13 cellular contexts compared by ENCODE assay signal in the genomic region with DNA sequence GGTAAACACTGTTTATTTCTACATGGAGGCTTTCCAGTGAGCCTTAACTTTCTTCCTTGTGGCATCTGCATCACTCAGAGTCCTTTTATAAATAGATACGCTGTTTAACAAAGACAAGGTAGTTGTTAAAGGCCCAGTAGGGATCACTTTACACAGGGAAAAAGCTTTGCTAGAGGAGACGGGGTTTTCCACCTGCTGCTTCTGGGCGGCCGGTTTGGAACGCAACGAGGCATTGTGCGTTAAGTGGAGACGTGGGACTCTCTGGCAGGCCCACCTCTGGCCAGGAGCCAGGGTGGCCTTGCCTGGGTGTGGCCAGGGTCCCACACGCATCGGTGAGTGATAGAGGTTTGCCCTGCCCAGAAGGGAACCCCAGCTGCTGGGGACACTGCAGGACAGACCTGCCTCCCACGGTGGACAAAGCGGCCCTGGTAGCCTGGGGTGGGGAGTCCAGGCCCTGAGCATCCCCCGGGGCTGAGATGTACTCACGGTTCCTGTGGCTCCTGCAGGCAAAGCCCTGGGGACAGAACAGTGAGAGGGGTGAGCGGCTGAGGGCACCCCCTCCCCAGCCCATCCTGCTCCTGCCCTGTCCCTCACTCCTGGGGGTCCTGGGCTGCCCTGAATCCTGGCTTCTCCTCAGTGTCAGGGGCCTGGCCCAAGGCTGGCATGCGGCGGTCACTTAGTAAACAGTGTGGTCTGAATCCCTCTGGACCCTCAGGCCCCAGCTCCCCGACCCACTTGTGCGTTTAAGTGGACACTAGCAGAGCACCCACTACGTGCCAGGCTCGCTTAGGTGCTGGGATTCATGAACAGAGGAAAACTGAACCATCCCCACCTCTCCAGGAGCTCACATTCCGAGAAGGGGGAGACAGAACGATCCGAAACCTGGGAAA.
DNase-seq lines count a peak whose midpoint lies in the region; ATAC-seq and TF ChIP-seq lines count a peak whose summit lies in the region.
"Had no signal": no experiment of that assay in that cellular context is flagged by ENCODE, and none has a peak within 500 bp of the region (broad histone marks: within the 10 kb centered on the region; RNA-seq: fewer than 3 reads in every experiment).

No MANE protein-coding gene starts in this region.

- no peak overlapping the region for H3K4me3 Mint-ChIP-seq in stimulated activated naive B cell treated with anti-CD40 and anti-IgM and Interleukin-4, amounts not matched to agents 10 μg/mL and 1 μg/mL and 100 μg/mL, for 72 hours

- H3K9me3 Mint-ChIP-seq in stimulated activated naive B cell treated with anti-CD40 and anti-IgM and Interleukin-4, amounts not matched to agents 10 μg/mL and 1 μg/mL and 100 μg/mL, for 72 hours = no peaks in the 10 kb centered on the region

- peak overlapping the region; percentile 67 for H3K27ac Mint-ChIP-seq in stimulated activated naive B cell treated with anti-CD40 and anti-IgM and Interleukin-4, amounts not matched to agents 10 μg/mL and 1 μg/mL and 100 μg/mL, for 72 hours

- peak overlapping the region; percentile 72 for H3K27ac ChIP-seq in VCaP
- H3K27ac ChIP-seq: neutrophil, WERI-Rb-1 had no signal

- TF ChIP-seq CTCF in VCaP (conservative IDR thresholded peaks at IDR 0.05) = no peak

- peaks cover 4 to 14% of the 10 kb centered on the region in 2 donors for H3K27me3 Mint-ChIP-seq in stimulated activated naive B cell treated with anti-CD40 and anti-IgM and Interleukin-4, amounts not matched to agents 10 μg/mL and 1 μg/mL and 100 μg/mL, for 72 hours

- no peaks in the 10 kb centered on the region for H3K36me3 Mint-ChIP-seq in stimulated activated naive B cell treated with anti-CD40 and anti-IgM and Interleukin-4, amounts not matched to agents 10 μg/mL and 1 μg/mL and 100 μg/mL, for 72 hours

- DNase-seq in DMS53 (lab: John Stamatoyannopoulos, UW) (peak; percentile 44), DMS53 treated with DMSO at 0.1 percent for 48 hours (lab: John Stamatoyannopoulos, UW; ENCODE audit: unreplicated experiment) (no peak), NCI-H2107 treated with DMSO at 0.1 percent for 48 hours (lab: John Stamatoyannopoulos, UW; ENCODE audit: unreplicated experiment) (peak; percentile 84), HuH-7.5 (ENCODE audit: low spot score) (no peak), NK-92 (lab: John Stamatoyannopoulos, UW; ENCODE audit: unreplicated experiment) (no peak), RKO (ENCODE audit: low spot score) (no peak)
- DNase-seq in stimulated activated naive B cell treated with anti-CD40 and anti-IgM and Interleukin-4, amounts not matched to agents 10 μg/mL and 1 μg/mL and 100 μg/mL, for 72 hours = no peak
- DNase-seq: hippocampal formation, KG1, NCI-H82, WERI-Rb-1 had no signal

- no peak for ATAC-seq in stimulated activated naive B cell treated with anti-CD40 and anti-IgM and Interleukin-4, amounts not matched to agents 10 μg/mL and 1 μg/mL and 100 μg/mL, for 72 hours (replicated peaks)

- H3K4me1 Mint-ChIP-seq in stimulated activated naive B cell treated with anti-CD40 and anti-IgM and Interleukin-4, amounts not matched to agents 10 μg/mL and 1 μg/mL and 100 μg/mL, for 72 hours = peaks cover 28 to 38% of the 10 kb centered on the region in 2 donors

Comparison
In these comparisons a context has a peak if more than half of its experiments do, and no peak if none do; other contexts are left out.
1. DNase-seq: peak in DMS53 (single experiment) and NCI-H2107 treated with DMSO at 0.1 percent for 48 hours (single experiment); none in DMS53 treated with DMSO at 0.1 percent for 48 hours (single experiment), stimulated activated naive B cell treated with anti-CD40 and anti-IgM and Interleukin-4, amounts not matched to agents 10 μg/mL and 1 μg/mL and 100 μg/mL, for 72 hours (single experiment), HuH-7.5 (single experiment), NK-92 (single experiment) and RKO (single experiment).